Comparison of ENCODE assay signal across 7 cellular contexts in the genomic region with DNA sequence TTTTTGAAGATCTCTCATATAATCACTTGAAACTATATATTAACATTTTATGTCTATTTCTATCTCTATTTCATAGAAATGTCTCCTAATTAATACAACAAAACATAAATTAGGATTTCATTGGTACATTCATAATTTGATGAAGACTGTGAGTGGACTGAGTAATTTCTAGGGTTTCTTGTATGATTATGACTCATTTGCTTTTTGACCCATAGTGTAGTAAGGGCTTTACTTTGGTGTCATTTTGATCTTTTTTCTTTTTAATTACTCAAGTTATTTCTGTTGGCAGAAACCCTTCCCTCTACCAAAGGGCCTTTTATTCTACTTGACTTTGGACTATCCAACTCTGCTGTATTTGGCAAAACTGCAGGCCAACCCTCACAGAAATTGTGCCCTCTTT.
"Had no signal": no experiment of that assay in that cellular context is flagged by ENCODE, and none has a peak within 500 bp of the region (broad histone marks: within the 10 kb centered on the region; RNA-seq: fewer than 3 reads in every experiment).

No MANE protein-coding gene starts in this region.

- DNase-seq: GDM1, GF-D8 had no signal

- FAIRE-seq: G401.6, GM12891, GM12892, GM18507, GM19239 had no signal
